In the genomic region with DNA sequence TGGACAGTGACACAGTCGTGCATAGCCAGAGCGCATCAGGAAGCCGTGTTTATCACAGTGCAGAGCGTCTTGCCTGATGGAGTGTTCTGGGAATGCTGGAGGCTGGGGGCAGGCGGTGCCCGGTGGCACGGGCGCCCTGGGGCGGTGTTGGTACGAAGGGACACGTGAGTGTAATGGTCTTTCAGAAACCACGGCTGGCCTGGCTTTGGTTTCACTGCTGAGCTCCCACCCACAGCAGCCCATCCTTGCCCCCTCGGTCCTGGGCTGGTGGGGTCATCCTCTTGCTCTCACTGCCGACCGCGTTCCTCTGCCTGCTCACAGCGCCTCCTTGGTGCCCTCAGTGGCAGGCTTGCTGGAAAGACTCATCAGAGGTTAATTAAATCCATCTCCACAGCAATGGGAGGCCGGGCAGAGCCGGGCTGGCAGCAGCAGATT, we compare ENCODE assay signal across 17 cellular contexts. TPM values are rescaled to one million over a fixed set of nuclear protein-coding genes. Genes with fewer than 3 reads are reported as not detected.
"Had no signal": no experiment of that assay in that cellular context is flagged by ENCODE, and none has a peak within 500 bp of the region (broad histone marks: within the 10 kb centered on the region; RNA-seq: fewer than 3 reads in every experiment).

No MANE protein-coding gene starts in this region.

- H3K4me1 ChIP-seq: psoas muscle, uterus had no signal

- H3K4me3 ChIP-seq: gastrocnemius medialis, lung, psoas muscle, uterus had no signal

- H3K9me3 ChIP-seq: gastrocnemius medialis, neutrophil, psoas muscle, uterus had no signal

- H3K4me1 Mint-ChIP-seq: activated naive CD4-positive, alpha-beta T cell treated with anti-CD3 and anti-CD28 coated beads, Interleukin-2, amount 50 U/mL, for 24 hours had no signal

- H3K27me3 Mint-ChIP-seq: activated naive CD4-positive, alpha-beta T cell treated with anti-CD3 and anti-CD28 coated beads, Interleukin-2, amount 50 U/mL, for 24 hours; naive thymus-derived CD4-positive, alpha-beta T cell; stimulated activated naive CD8-positive, alpha-beta T cell treated with anti-CD3 and anti-CD28 coated beads, Interleukin-15, Interleukin-2, amounts not matched to agents 100 ng/mL and 50 ng/mL, for 24 hours had no signal

- H3K36me3 Mint-ChIP-seq: activated naive CD4-positive, alpha-beta T cell treated with anti-CD3 and anti-CD28 coated beads, Interleukin-2, amount 50 U/mL, for 24 hours had no signal

- H3K4me3 Mint-ChIP-seq: activated naive CD4-positive, alpha-beta T cell treated with anti-CD3 and anti-CD28 coated beads, Interleukin-2, amount 50 U/mL, for 24 hours; naive thymus-derived CD4-positive, alpha-beta T cell; stimulated activated naive CD8-positive, alpha-beta T cell treated with anti-CD3 and anti-CD28 coated beads, Interleukin-15, Interleukin-2, amounts not matched to agents 100 ng/mL and 50 ng/mL, for 24 hours had no signal

- H3K27me3 ChIP-seq: gastrocnemius medialis, neutrophil, uterus had no signal

- DNase-seq: activated effector memory CD4-positive, alpha-beta T cell treated with Interleukin-2 at 50 U/mL for 16 hours; activated T-cell treated with anti-CD3 and anti-CD28 coated beads, Interleukin-2, amount 50 U/mL, for 1 hour; effector CD4-positive, alpha-beta T cell; gastrocnemius medialis; naive thymus-derived CD4-positive, alpha-beta T cell; psoas muscle; stimulated activated CD4-positive, alpha-beta T cell treated with anti-CD3 and anti-CD28 coated beads, Interleukin-12 subunit alpha, Interleukin-12 subunit beta, amount 100 ng/mL, for 4 hours; SW 1271; uterus had no signal

- ATAC-seq: activated CD4-positive, CD25-positive, alpha-beta regulatory T cell treated with anti-CD3 and anti-CD28 coated beads, Interleukin-2, amount 50 U/mL, for 24 hours; gastrocnemius medialis; naive thymus-derived CD4-positive, alpha-beta T cell; psoas muscle had no signal

- H3K9me3 Mint-ChIP-seq: activated naive CD4-positive, alpha-beta T cell treated with anti-CD3 and anti-CD28 coated beads, Interleukin-2, amount 50 U/mL, for 24 hours; naive thymus-derived CD4-positive, alpha-beta T cell; stimulated activated naive CD8-positive, alpha-beta T cell treated with anti-CD3 and anti-CD28 coated beads, Interleukin-15, Interleukin-2, amounts not matched to agents 100 ng/mL and 50 ng/mL, for 24 hours had no signal

- H3K36me3 ChIP-seq: gastrocnemius medialis, uterus had no signal

- H3K27ac Mint-ChIP-seq: activated naive CD4-positive, alpha-beta T cell treated with anti-CD3 and anti-CD28 coated beads, Interleukin-2, amount 50 U/mL, for 24 hours; naive thymus-derived CD4-positive, alpha-beta T cell; stimulated activated naive CD8-positive, alpha-beta T cell treated with anti-CD3 and anti-CD28 coated beads, Interleukin-15, Interleukin-2, amounts not matched to agents 100 ng/mL and 50 ng/mL, for 24 hours had no signal

- H3K27ac ChIP-seq: gastrocnemius medialis, neutrophil, psoas muscle, uterus had no signal

RNA-seq across cellular contexts. Expression of gene NKX6-2, which starts 50.6 kb away (rescaled TPM):
- total RNA-seq: endothelial cell of umbilical vein; fibroblast of lung; lung; mononuclear cell; naive thymus-derived CD4-positive, alpha-beta T cell; psoas muscle had no signal
- polyA plus RNA-seq: endothelial cell of umbilical vein, fibroblast of lung, psoas muscle had no signal
